11 cellular contexts compared by ENCODE assay signal in genomic region chr5:113060410-113061025, GRCh38.
"Had no signal": no experiment of that assay in that cellular context is flagged by ENCODE, and none has a peak within 500 bp of the region (broad histone marks: within the 10 kb centered on the region; RNA-seq: fewer than 3 reads in every experiment).

No MANE protein-coding gene starts in this region.

- H3K4me1 ChIP-seq: testis had no signal

- H3K27ac Mint-ChIP-seq: dendritic cell treated with granulocyte-macrophage colony-stimulating factor and Interleukin-4, amounts not matched to agents 40 ng/mL and 50 ng/mL, for 4 days; natural killer cell had no signal

- H3K9me3 ChIP-seq: esophagus muscularis mucosa, mucosa of descending colon, testis had no signal

- H3K36me3 Mint-ChIP-seq: natural killer cell had no signal

- H3K27me3 ChIP-seq: esophagus muscularis mucosa, testis had no signal

- H3K9me3 Mint-ChIP-seq: dendritic cell treated with granulocyte-macrophage colony-stimulating factor and Interleukin-4, amounts not matched to agents 40 ng/mL and 50 ng/mL, for 4 days; effector memory CD8-positive, alpha-beta T cell; natural killer cell; stimulated activated naive CD8-positive, alpha-beta T cell treated with anti-CD3 and anti-CD28 coated beads, Interleukin-15, amount 100 ng/mL, for 72 hours had no signal

- H3K27ac ChIP-seq: esophagus muscularis mucosa, testis had no signal

- H3K27me3 Mint-ChIP-seq: effector memory CD8-positive, alpha-beta T cell; stimulated activated naive CD8-positive, alpha-beta T cell treated with anti-CD3 and anti-CD28 coated beads, Interleukin-15, amount 100 ng/mL, for 72 hours had no signal

- H3K4me3 Mint-ChIP-seq: dendritic cell treated with granulocyte-macrophage colony-stimulating factor and Interleukin-4, amounts not matched to agents 40 ng/mL and 50 ng/mL, for 4 days; effector memory CD8-positive, alpha-beta T cell; natural killer cell; stimulated activated naive CD8-positive, alpha-beta T cell treated with anti-CD3 and anti-CD28 coated beads, Interleukin-15, amount 100 ng/mL, for 72 hours had no signal

- DNase-seq: activated naive CD4-positive, alpha-beta T cell treated with Interleukin-2 at 50 U/mL for 16 hours; effector memory CD8-positive, alpha-beta T cell; head of caudate nucleus; mucosa of descending colon; natural killer cell; stimulated activated CD4-positive, alpha-beta T cell treated with anti-CD3 and anti-CD28 coated beads, Interleukin-12 subunit alpha, Interleukin-12 subunit beta, amount 100 ng/mL, for 4 hours; stimulated activated naive CD8-positive, alpha-beta T cell treated with anti-CD3 and anti-CD28 coated beads, Interleukin-15, amount 100 ng/mL, for 72 hours; T-helper 9 cell; testis had no signal

- ATAC-seq: effector memory CD8-positive, alpha-beta T cell; mucosa of descending colon; natural killer cell; stimulated activated naive CD8-positive, alpha-beta T cell treated with anti-CD3 and anti-CD28 coated beads, Interleukin-15, amount 100 ng/mL, for 72 hours had no signal

- H3K4me3 ChIP-seq: esophagus muscularis mucosa, mucosa of descending colon, testis had no signal
